In genomic region chr12:3117144-3117581, GRCh38 we compare ENCODE assay signal across 13 cellular contexts. TPM values are rescaled to one million over a fixed set of nuclear protein-coding genes. Genes with fewer than 3 reads are reported as not detected.
DNase-seq lines count a peak whose midpoint lies in the region; ATAC-seq and TF ChIP-seq lines count a peak whose summit lies in the region.
"Had no signal": no experiment of that assay in that cellular context is flagged by ENCODE, and none has a peak within 500 bp of the region (broad histone marks: within the 10 kb centered on the region; RNA-seq: fewer than 3 reads in every experiment).

No MANE protein-coding gene starts in this region.

- no peak overlapping the region for H3K4me3 ChIP-seq in ascending aorta
- no peak overlapping the region for H3K4me3 ChIP-seq in skeletal muscle satellite cell (ENCODE audit: low read length)

- no peaks in the 10 kb centered on the region for H3K27me3 ChIP-seq in ascending aorta
- H3K27me3 ChIP-seq in skeletal muscle satellite cell (ENCODE audit: control insufficient read depth, insufficient read depth, low read length) = no peaks in the 10 kb centered on the region

- H3K36me3 Mint-ChIP-seq in activated CD8-positive, alpha-beta T cell treated with anti-CD3 and anti-CD28 coated beads, Interleukin-2, amount 10 ng/mL, durations not matched to agents 7 days and 5 days (ENCODE audit: low read depth) = no peaks in the 10 kb centered on the region

- intact Hi-C loops in ascending aorta (cut with DNase I) = no loop called here

- POLR2A ChIA-PET in activated CD8-positive, alpha-beta T cell treated with anti-CD3 and anti-CD28 coated beads, Interleukin-2, amount 10 ng/mL, durations not matched to agents 7 days and 5 days (lab: Charles Lee) = no interaction called here

- peaks cover 3 to 18% of the 10 kb centered on the region in 2 donors for H3K4me1 ChIP-seq in ascending aorta
- H3K4me1 ChIP-seq in skeletal muscle satellite cell (ENCODE audit: control insufficient read depth, insufficient read depth, low read length) = peaks cover 29% of the 10 kb centered on the region

- no peaks in the 10 kb centered on the region for H3K9me3 ChIP-seq in ascending aorta
- no peaks in the 10 kb centered on the region for H3K9me3 ChIP-seq in skeletal muscle satellite cell (replicated peaks; ENCODE audit: low read length)

- H3K27me3 Mint-ChIP-seq in activated CD8-positive, alpha-beta T cell treated with anti-CD3 and anti-CD28 coated beads, Interleukin-2, amount 10 ng/mL, durations not matched to agents 7 days and 5 days (ENCODE audit: low read depth) = peaks cover 45% of the 10 kb centered on the region

- no peak for ATAC-seq in activated CD8-positive, alpha-beta T cell treated with anti-CD3 and anti-CD28 coated beads, Interleukin-2, amount 10 ng/mL, durations not matched to agents 7 days and 5 days

- DNase-seq in H4 (ENCODE audit: low spot score) = peak; percentile 76
- peak in 1 of 2 donors; percentile 62 for DNase-seq in ascending aorta (ENCODE audit: low spot score in 2 of 2)
- DNase-seq in glomerular visceral epithelial cell (ENCODE audit: extremely low spot score) = peak; percentile 64
- DNase-seq in activated CD8-positive, alpha-beta T cell treated with anti-CD3 and anti-CD28 coated beads, Interleukin-2, amount 10 ng/mL, durations not matched to agents 7 days and 5 days = no peak
- no peak for DNase-seq in SKM-1 (lab: John Stamatoyannopoulos, UW; ENCODE audit: unreplicated experiment)
- no peak for DNase-seq in NCI-H345 (lab: John Stamatoyannopoulos, UW)
- DNase-seq in NCI-H82 treated with DMSO at 0.1 percent for 48 hours (lab: John Stamatoyannopoulos, UW; ENCODE audit: unreplicated experiment) = no peak
- DNase-seq: activated CD8-positive, alpha-beta memory T cell treated with anti-CD3 and anti-CD28 coated beads, Interleukin-2, amount 50 U/mL, for 48 hours; DMS153; NCI-H526 treated with DMSO at 0.1 percent for 48 hours had no signal

- CTCF ChIA-PET in activated CD8-positive, alpha-beta T cell treated with anti-CD3 and anti-CD28 coated beads, Interleukin-2, amount 10 ng/mL, durations not matched to agents 7 days and 5 days (lab: Charles Lee) = no interaction called here

- TF ChIP-seq CTCF in ascending aorta (IDR thresholded peaks at IDR 0.05) = no peak

- no peak overlapping the region for H3K4me3 Mint-ChIP-seq in activated CD8-positive, alpha-beta T cell treated with anti-CD3 and anti-CD28 coated beads, Interleukin-2, amount 10 ng/mL, durations not matched to agents 7 days and 5 days
- H3K4me3 Mint-ChIP-seq: central memory CD8-positive, alpha-beta T cell had no signal

- no peaks in the 10 kb centered on the region for H3K9me3 Mint-ChIP-seq in activated CD8-positive, alpha-beta T cell treated with anti-CD3 and anti-CD28 coated beads, Interleukin-2, amount 10 ng/mL, durations not matched to agents 7 days and 5 days (ENCODE audit: insufficient read depth)
- H3K9me3 Mint-ChIP-seq: central memory CD8-positive, alpha-beta T cell had no signal

- peaks cover 0 to 5% of the 10 kb centered on the region in 2 donors for H3K36me3 ChIP-seq in ascending aorta
- no peaks in the 10 kb centered on the region for H3K36me3 ChIP-seq in skeletal muscle satellite cell (ENCODE audit: insufficient read depth, low read length)

- H3K9ac ChIP-seq in skeletal muscle satellite cell (ENCODE audit: low read depth, low read length) = peak overlapping the region; percentile 55

- no peak overlapping the region for H3K27ac Mint-ChIP-seq in activated CD8-positive, alpha-beta T cell treated with anti-CD3 and anti-CD28 coated beads, Interleukin-2, amount 10 ng/mL, durations not matched to agents 7 days and 5 days

- H3K4me2 ChIP-seq in skeletal muscle satellite cell (ENCODE audit: low read length) = peak overlapping the region; percentile 52

- H3K4me1 Mint-ChIP-seq in activated CD8-positive, alpha-beta T cell treated with anti-CD3 and anti-CD28 coated beads, Interleukin-2, amount 10 ng/mL, durations not matched to agents 7 days and 5 days (ENCODE audit: low read depth) = peaks cover 24% of the 10 kb centered on the region

- peak overlapping the region; percentile 9 to 69 for H3K27ac ChIP-seq in ascending aorta

RNA-seq across cellular contexts. Expression of gene TSPAN9, which starts 40.0 kb away (rescaled TPM):
- 12.7 and 15.8 TPM in 2 replicates for total RNA-seq in H4 (2014; rRNA removed; shearing (Covaris generic))
- total RNA-seq in ascending aorta = 109 TPM
- 5.8 and 15.9 TPM in 2 replicates for total RNA-seq in skeletal muscle satellite cell (2012; rRNA removed)
- not detected for total RNA-seq in activated CD8-positive, alpha-beta T cell treated with anti-CD3 and anti-CD28 coated beads, Interleukin-2, amount 10 ng/mL, durations not matched to agents 7 days and 5 days
- total RNA-seq: T-helper 1 cell treated with Interleukin-12 subunit alpha and Interleukin-12 subunit beta and Interleukin-4 antibody, amounts not matched to agents 30 ng/mL and 1 ng/mL, for 36 hours had no signal

Comparison
In these comparisons a context has a peak if more than half of its experiments do, and no peak if none do; other contexts are left out.
1. DNase-seq: peak in H4 (single experiment) and glomerular visceral epithelial cell (single experiment); none in activated CD8-positive, alpha-beta T cell treated with anti-CD3 and anti-CD28 coated beads, Interleukin-2, amount 10 ng/mL, durations not matched to agents 7 days and 5 days (single experiment), SKM-1 (single experiment), NCI-H345 (single experiment) and NCI-H82 treated with DMSO at 0.1 percent for 48 hours (single experiment).
2. RNA of gene TSPAN9, which starts 40.0 kb away (total RNA-seq): 109 TPM in ascending aorta (single experiment) and 12.7 to 15.8 TPM in H4; not detected in activated CD8-positive, alpha-beta T cell treated with anti-CD3 and anti-CD28 coated beads, Interleukin-2, amount 10 ng/mL, durations not matched to agents 7 days and 5 days; every median in the first group is over 10 times any median in the second.